Comparison of ENCODE assay signal across 8 cellular contexts in the genomic region with DNA sequence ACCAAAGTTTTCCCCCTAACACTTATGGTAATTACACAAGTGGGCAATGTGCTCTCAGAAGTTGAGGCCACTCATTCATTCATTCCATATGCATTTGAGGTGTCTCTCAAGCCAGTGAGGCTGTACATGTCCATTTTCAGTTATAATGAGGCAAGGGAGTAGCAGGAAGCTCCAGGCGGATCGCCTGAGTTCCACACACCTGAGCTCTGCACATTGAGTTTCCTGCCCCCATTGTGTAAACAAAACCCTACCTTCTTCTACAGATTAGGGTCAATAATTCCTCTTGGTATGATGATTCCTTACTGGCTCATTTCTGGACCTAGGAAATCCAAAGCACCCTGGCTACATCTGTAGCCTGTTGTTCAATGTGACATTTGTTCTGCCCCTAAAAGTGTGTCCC.
"Had no signal": no experiment of that assay in that cellular context is flagged by ENCODE, and none has a peak within 500 bp of the region (broad histone marks: within the 10 kb centered on the region; RNA-seq: fewer than 3 reads in every experiment).

No MANE protein-coding gene starts in this region.

- H3K9me3 Mint-ChIP-seq: GM23338, H9 had no signal

- H3K4me3 ChIP-seq: GM23338 had no signal

- ATAC-seq: GM23338, HepG2 had no signal

- H3K27ac Mint-ChIP-seq: GM23338, H9, IgD-negative memory B cell had no signal

- DNase-seq: H9, HCEC 1CT, KBM-7 had no signal

- H3K4me3 Mint-ChIP-seq: GM23338, H9, IgD-negative memory B cell had no signal

- FAIRE-seq: H1, H54, HepG2 had no signal

- H3K4me1 Mint-ChIP-seq: GM23338, H9, IgD-negative memory B cell had no signal
